In the genomic region with DNA sequence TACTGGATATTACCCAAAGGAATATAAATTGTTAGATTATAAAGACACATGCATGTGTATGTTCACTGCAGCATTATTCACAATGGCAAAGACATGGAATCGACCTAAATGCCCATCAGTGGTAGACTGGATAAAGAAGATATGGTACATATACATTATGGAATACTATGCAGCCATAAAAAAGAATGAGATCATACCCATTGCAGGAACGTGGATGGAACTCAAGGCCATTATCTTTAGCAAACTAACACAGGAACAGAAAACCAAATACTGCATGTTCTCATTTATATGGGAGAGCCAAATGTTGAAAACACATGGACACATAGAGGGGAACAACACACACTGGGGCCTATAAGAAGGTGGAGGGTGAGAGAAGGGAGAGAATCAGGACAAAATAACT, we compare ENCODE assay signal across 21 cellular contexts. TPM values are rescaled to one million over a fixed set of nuclear protein-coding genes. Genes with fewer than 3 reads are reported as not detected.
"Had no signal": no experiment of that assay in that cellular context is flagged by ENCODE, and none has a peak within 500 bp of the region (broad histone marks: within the 10 kb centered on the region; RNA-seq: fewer than 3 reads in every experiment).

No MANE protein-coding gene starts in this region.

RNA-seq across cellular contexts. Expression of gene C1orf185, which starts 35.7 kb away (rescaled TPM):
- total RNA-seq: activated naive CD4-positive, alpha-beta T cell treated with anti-CD3 and anti-CD28 coated beads for 36 hours; activated naive CD4-positive, alpha-beta T cell treated with anti-CD3 and anti-CD28 coated beads, Interleukin-2, amount 50 U/mL, for 72 hours; activated naive CD8-positive, alpha-beta T cell treated with anti-CD3 and anti-CD28 coated beads for 36 hours; activated naive CD8-positive, alpha-beta T cell treated with anti-CD3 and anti-CD28 coated beads, Interleukin-2, amount 10 ng/mL, durations not matched to agents 7 days and 5 days; activated T-cell treated with anti-CD3 and anti-CD28 coated beads, Interleukin-2, amount 50 U/mL, for 4 hours; activated T-cell treated with anti-CD3 and anti-CD28 coated beads, Interleukin-2, amount 50 U/mL, for 72 hours; activated T-helper 1 cell treated with anti-CD3 and anti-CD28 coated beads, Interleukin-12 subunit alpha, Interleukin-12 subunit beta, Interleukin-2, Interleukin-4 antibody, amounts not matched to agents 30 ng/mL and 10 ng/mL and 1 ng/mL, durations not matched to agents 14 hours and 24 hours and 36 hours; activated T-helper 17 cell treated with anti-CD3 and anti-CD28 coated beads, Interleukin-2, amount 50 U/mL, for 72 hours; activated T-helper 2 cell treated with anti-CD3 and anti-CD28 coated beads, Interferon-gamma antibody, Interleukin-2, Interleukin-4, amounts not matched to agents 10 μg/mL and 5 μg/mL and 100 μg/mL, durations not matched to agents 14 hours and 24 hours and 36 hours; adrenal gland; aorta; ascending aorta; astrocyte; body of pancreas; breast epithelium; bronchial epithelial cell; cardiac muscle cell; cardiac septum; cerebellum; chondrocyte had no signal
- polyA plus RNA-seq: adipose tissue, adrenal gland, aorta, cardiac muscle cell had no signal
